ENCODE assay signal across 9 cellular contexts in genomic region chr1:43858324-43858723, GRCh38.
A peak's percentile ranks its signal among the peaks of the same experiment; 100 is the strongest.
DNase-seq lines count a peak whose midpoint lies in the region; ATAC-seq and TF ChIP-seq lines count a peak whose summit lies in the region.
"Had no signal": no experiment of that assay in that cellular context is flagged by ENCODE, and none has a peak within 500 bp of the region (broad histone marks: within the 10 kb centered on the region; RNA-seq: fewer than 3 reads in every experiment).

No MANE protein-coding gene starts in this region.

- POLR2A ChIA-PET in AG04449 (lab: Yijun Ruan, JAX), result interaction anchor here (0.7 to 1.1 kb wide), 4 partner anchors 17 to 63 kb away, joined by 3 to 4 read pairs (median 3); no protein-coding TSS in a partner anchor
- POLR2A ChIA-PET in IMR-90 (lab: Charles Lee; ENCODE audit: unreplicated experiment), result interaction anchor here (0.6 kb wide), 1 partner anchor 490 kb away, joined by 4 read pairs; no protein-coding TSS in a partner anchor
- POLR2A ChIA-PET in HEK293T (lab: Yijun Ruan, JAX), result no interaction called here

- no peak overlapping the region for H3K9ac ChIP-seq in IMR-90 (ENCODE audit: low read depth, low read length)

- no peak overlapping the region for H2BK15ac ChIP-seq in IMR-90 (ENCODE audit: low read depth, low read length)

- TF ChIP-seq POLR2A in IMR-90 (IDR thresholded peaks at IDR 0.05; ENCODE audit: low read depth, low read length), result no peak

- ATAC-seq in IMR-90 (ENCODE audit: low read depth), result peak; percentile 98
- no peak for ATAC-seq in GM19035 (IDR thresholded peaks at IDR 0.05; ENCODE audit: unreplicated experiment)

- no peak overlapping the region for H3K14ac ChIP-seq in IMR-90 (replicated peaks; ENCODE audit: low read depth, low read length)

- H2BK120ac ChIP-seq in IMR-90 (ENCODE audit: low read depth, low read length), result no peak overlapping the region

- peak; percentile 99 for DNase-seq in AG04449 (ENCODE audit: low read depth, low spot score)
- peak; percentile 99 for DNase-seq in IMR-90
- DNase-seq in left kidney (ENCODE audit: low read depth, low spot score), result peak; percentile 54
- no peak for DNase-seq in NCI-H510A treated with DMSO at 0.1 percent for 48 hours (lab: John Stamatoyannopoulos, UW)
- DNase-seq in HEK293T (ENCODE audit: extremely low spot score), result no peak
- no peak for DNase-seq in NCI-H1048 (lab: John Stamatoyannopoulos, UW)

- no peak overlapping the region for H3K18ac ChIP-seq in IMR-90 (ENCODE audit: low read depth, low read length)

- CTCF ChIA-PET in AG04449 (lab: Yijun Ruan, JAX) (interaction anchor here (1.7 to 4.6 kb wide), 3 partner anchors 75 to 95 kb away, joined by 5 to 20 read pairs (median 7); partner anchors contain the start of gene ARTN), IMR-90 (lab: Yijun Ruan, JAX) (interaction anchor here (1.4 kb wide), 1 partner anchor 95 kb away, joined by 5 read pairs; no protein-coding TSS in a partner anchor), HEK293T (lab: Yijun Ruan, JAX) (interaction anchor here (1.1 kb wide), 1 partner anchor 77 kb away, joined by 3 read pairs; no protein-coding TSS in a partner anchor)

- dilution Hi-C loops in IMR-90 (cut with HindIII; ENCODE audit: low sequenced_read_pairs, unreplicated experiment), result no loop called here

- H3K4me1 Mint-ChIP-seq in brain, result peaks cover 39% of the 10 kb centered on the region

- no peak overlapping the region for H3K56ac ChIP-seq in IMR-90 (ENCODE audit: extremely low read depth, insufficient read depth, low read length)

- no peak overlapping the region; the same call in 1 of the 2 replicates for H3K23ac ChIP-seq in IMR-90 (ENCODE audit: low read depth, low read length)

- peak overlapping the region; percentile 4 for H2AK9ac ChIP-seq in IMR-90 (replicated peaks; ENCODE audit: low read depth, low read length, poor library complexity)

- H3K79me1 ChIP-seq in IMR-90 (ENCODE audit: low read depth in 1 of 2, low read length in 2 of 2), result peaks cover 14 to 54% of the 10 kb centered on the region in 2 experiments

- no peak overlapping the region for H4K91ac ChIP-seq in IMR-90 (ENCODE audit: insufficient read depth, low read depth, low read length)

- H3K4ac ChIP-seq in IMR-90 (ENCODE audit: low read depth, low read length), result peak overlapping the region; percentile 21; the same call in 1 of the 2 replicates

- peak overlapping the region; percentile 46; the same call in 1 of the 2 replicates for H2AK5ac ChIP-seq in IMR-90 (ENCODE audit: low read depth, low read length)

- H2BK5ac ChIP-seq in IMR-90 (ENCODE audit: low read depth, low read length, poor library complexity, severe bottlenecking), result no peak overlapping the region

- peaks cover 50% of the 10 kb centered on the region for H4K20me1 ChIP-seq in IMR-90 (ENCODE audit: insufficient read depth, low read length)

- peaks cover 34% of the 10 kb centered on the region for H3K9me1 ChIP-seq in IMR-90 (ENCODE audit: insufficient read depth, low read length)

- no peaks in the 10 kb centered on the region for H3K9me3 ChIP-seq in IMR-90 (ENCODE audit: control insufficient read depth, insufficient read depth, low read length)

- peak overlapping the region in 1 of 5 experiments; percentile 18 for H3K4me3 Mint-ChIP-seq in brain
- H3K4me3 Mint-ChIP-seq: central memory CD8-positive, alpha-beta T cell had no signal

- TF ChIP-seq RAD21 in IMR-90 (IDR thresholded peaks at IDR 0.05; ENCODE audit: low read length), result no peak

- H2BK20ac ChIP-seq in IMR-90 (ENCODE audit: low read depth, low read length), result no peak overlapping the region

- BruUV-seq in IMR-90 (replicated peaks; lab: Mats Ljungman, UMichigan), result no TSS peak

- H3K36me3 Mint-ChIP-seq in brain, result peaks cover 26% of the 10 kb centered on the region

- no peaks in the 10 kb centered on the region for H3K27me3 ChIP-seq in IMR-90 (ENCODE audit: control insufficient read depth, insufficient read depth, low read length)

- H3K4me2 ChIP-seq in IMR-90 (ENCODE audit: low read depth, low read length), result no peak overlapping the region; the same call in 1 of the 2 replicates

- no peak overlapping the region for H3K4me3 ChIP-seq in AG04449 (ENCODE audit: low read depth, low read length)
- H3K4me3 ChIP-seq in IMR-90 (ENCODE audit: insufficient read depth, low read depth, low read length), result no peak overlapping the region

- H3K4me1 ChIP-seq in IMR-90 (ENCODE audit: control insufficient read depth, insufficient read depth, low read length), result peaks cover 17% of the 10 kb centered on the region

- no peak for TF ChIP-seq CTCF in AG04449 (IDR thresholded peaks at IDR 0.05; ENCODE audit: insufficient read depth, low read length, missing control alignments)
- no peak for TF ChIP-seq CTCF in IMR-90 (conservative IDR thresholded peaks at IDR 0.05; ENCODE audit: low read depth, low read length)
- no peak for TF ChIP-seq CTCF in brain (conservative IDR thresholded peaks at IDR 0.05)

- in situ Hi-C loops in IMR-90 (cut with MboI; ENCODE audit: low sequenced_read_pairs), result no loop called here

- no peak overlapping the region for H3K27ac ChIP-seq in IMR-90 (ENCODE audit: insufficient read depth, low read length)

- H3K27ac Mint-ChIP-seq in brain, result peak overlapping the region in 3 of 5 experiments; percentile 22 to 96 (median 36)

- intact Hi-C loops in IMR-90 (cut with micrococcal nuclease), result no loop called here

- H4K5ac ChIP-seq in IMR-90 (ENCODE audit: low read depth, low read length), result no peak overlapping the region

- 0% methylated on average over 1 of the region's 2 CpGs; no CpG with 5 or more reads in 1 of the 2 experiments for WGBS in IMR-90 (ENCODE audit: extremely low coverage in 2 of 2, insufficient read length in 1 of 2), 2 experiments

- no peak overlapping the region for H4K8ac ChIP-seq in IMR-90 (ENCODE audit: low read depth in 2 of 2, low read length in 2 of 2)

- no peaks in the 10 kb centered on the region for H3K27me3 Mint-ChIP-seq in brain
- H3K27me3 Mint-ChIP-seq: central memory CD8-positive, alpha-beta T cell had no signal

- H3K9me3 Mint-ChIP-seq in brain, result no peaks in the 10 kb centered on the region
- H3K9me3 Mint-ChIP-seq: central memory CD8-positive, alpha-beta T cell had no signal

- H2AFZ ChIP-seq in IMR-90 (replicated peaks; ENCODE audit: low read length, poor library complexity), result peak overlapping the region; percentile 52

- H3K36me3 ChIP-seq in IMR-90 (ENCODE audit: control insufficient read depth, insufficient read depth, low read length), result no peaks in the 10 kb centered on the region

TF ChIP-seq in IMR-90, 13 proteins besides CTCF, POLR2A, EP300 and RAD21 (continues in another document):
- no peak for TF ChIP-seq RFX5 (IDR thresholded peaks at IDR 0.05; ENCODE audit: low read depth, low read length)
- TF ChIP-seq MAZ (IDR thresholded peaks at IDR 0.05; ENCODE audit: borderline replicate concordance, low read depth, low read length), result no peak
- 0 out of 2 replicates have a peak, but pooled peaks have one; percentile 15 for TF ChIP-seq FOS (IDR thresholded peaks at IDR 0.05; ENCODE audit: low read depth, low read length)
- no peak for TF ChIP-seq ELK1 (IDR thresholded peaks at IDR 0.05; ENCODE audit: borderline replicate concordance, low read depth, low read length)
- TF ChIP-seq BHLHE40 (IDR thresholded peaks at IDR 0.05; ENCODE audit: low read depth, low read length), result no peak
- peak; percentile 87 for TF ChIP-seq USF2 (IDR thresholded peaks at IDR 0.05; ENCODE audit: low read depth, low read length)
- no peak for TF ChIP-seq MAFK (IDR thresholded peaks at IDR 0.05; ENCODE audit: low read depth, low read length)

TF ChIP-seq in HEK293T, 16 proteins besides CTCF, POLR2A, EP300 and RAD21:
- TF ChIP-seq FOXK2 (IDR thresholded peaks at IDR 0.05), result no peak
- TF ChIP-seq TARDBP (IDR thresholded peaks at IDR 0.05), result no peak

Comparison
In these comparisons a context has a peak if more than half of its experiments do, and no peak if none do; other contexts are left out.
1. DNase-seq: peak in AG04449 (single experiment), IMR-90 (single experiment) and left kidney (single experiment); none in NCI-H510A treated with DMSO at 0.1 percent for 48 hours (single experiment), HEK293T (single experiment) and NCI-H1048 (single experiment).